1 cellular context compared by ENCODE assay signal in the genomic region with DNA sequence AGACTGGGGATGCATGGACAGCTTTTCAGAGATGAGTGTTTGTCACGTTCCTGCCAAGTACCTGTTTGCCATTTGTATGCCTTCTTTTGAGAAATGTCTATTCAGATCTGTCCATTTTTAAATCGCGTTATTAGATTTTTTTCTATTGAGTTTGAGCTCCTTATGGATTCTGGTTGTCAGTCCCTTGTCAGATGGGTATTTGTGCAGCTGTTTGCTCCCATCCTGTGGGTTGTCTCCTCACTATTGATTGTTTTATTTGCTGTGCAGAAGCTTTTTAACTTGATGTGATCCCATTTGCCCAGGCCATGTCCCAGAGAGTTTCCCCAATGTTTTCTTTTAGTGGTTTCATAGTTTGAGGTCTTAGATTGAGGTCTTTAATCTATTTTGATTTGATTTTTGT.
TF ChIP-seq lines count a peak whose summit lies in the region.

No MANE protein-coding gene starts in this region.

TF ChIP-seq in liver, 16 proteins besides CTCF, POLR2A, EP300 and RAD21 (continued from another document):
- TF ChIP-seq, protein P1, sequence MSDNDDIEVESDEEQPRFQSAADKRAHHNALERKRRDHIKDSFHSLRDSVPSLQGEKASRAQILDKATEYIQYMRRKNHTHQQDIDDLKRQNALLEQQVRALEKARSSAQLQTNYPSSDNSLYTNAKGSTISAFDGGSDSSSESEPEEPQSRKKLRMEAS (IDR thresholded peaks at IDR 0.05): no peak
- TF ChIP-seq EGR1 (IDR thresholded peaks at IDR 0.05; ENCODE audit: low read depth in 2 of 2) (no peak), NR2F2 (IDR thresholded peaks at IDR 0.05) (no peak)
